ENCODE assay signal across 10 cellular contexts in genomic region chr19:8611391-8611883, GRCh38. TPM values are rescaled to one million over a fixed set of nuclear protein-coding genes. Genes with fewer than 3 reads are reported as not detected.
DNase-seq lines count a peak whose midpoint lies in the region; ATAC-seq, FAIRE-seq and TF ChIP-seq lines count a peak whose summit lies in the region.
"Had no signal": no experiment of that assay in that cellular context is flagged by ENCODE, and none has a peak within 500 bp of the region (broad histone marks: within the 10 kb centered on the region; RNA-seq: fewer than 3 reads in every experiment).

No MANE protein-coding gene starts in this region.

- peaks cover 35% of the 10 kb centered on the region for H3K79me2 ChIP-seq in GM23338 (replicated peaks; ENCODE audit: insufficient read depth)

- no peak overlapping the region for H2AFZ ChIP-seq in GM23338

- H3K27me3 ChIP-seq in GM23338 (ENCODE audit: insufficient read depth) = no peaks in the 10 kb centered on the region
- H3K27me3 ChIP-seq in NT2/D1 (ENCODE audit: insufficient read depth, insufficient read length) = peaks cover 2% of the 10 kb centered on the region
- H3K27me3 ChIP-seq in gastroesophageal sphincter = no peaks in the 10 kb centered on the region

- peaks cover 19% of the 10 kb centered on the region for H3K36me3 Mint-ChIP-seq in GM23338 (ENCODE audit: low read depth)

- TF ChIP-seq POLR2A in gastroesophageal sphincter (IDR thresholded peaks at IDR 0.05) (no peak), GM12891 (IDR thresholded peaks at IDR 0.05; ENCODE audit: low read depth, low read length) (no peak)

- H4K20me1 ChIP-seq in GM23338 (replicated peaks; ENCODE audit: insufficient read depth) = no peaks in the 10 kb centered on the region

- peaks cover 31% of the 10 kb centered on the region for H3K4me1 Mint-ChIP-seq in GM23338

- peak overlapping the region; percentile 56 for H3K4me3 Mint-ChIP-seq in GM23338
- H3K4me3 Mint-ChIP-seq: activated B cell treated with CpG ODN at 0.5 μM for 24 hours had no signal

- peak overlapping the region; percentile 66; the same call in 1 of the 2 replicates for H3K27ac Mint-ChIP-seq in GM23338
- H3K27ac Mint-ChIP-seq: activated B cell treated with CpG ODN at 0.5 μM for 24 hours had no signal

- H3K27me3 Mint-ChIP-seq in GM23338 (ENCODE audit: insufficient read depth, low read depth, poor library complexity) = peaks cover 41% of the 10 kb centered on the region

- DNase-seq in GM23338 (ENCODE audit: low spot score) (peak; percentile 59), NT2/D1 (ENCODE audit: low read depth, low spot score) (no peak), sciatic nerve (ENCODE audit: low spot score) (no peak), GM19240 (ENCODE audit: insufficient read length, low spot score) (no peak), GM12891 (ENCODE audit: insufficient read length, low spot score) (no peak)
- DNase-seq: activated B cell treated with CpG ODN at 0.5 μM for 24 hours, NCI-H1417 had no signal

- H3K9me3 ChIP-seq in NT2/D1 (ENCODE audit: insufficient read depth, low read length) (no peaks in the 10 kb centered on the region), gastroesophageal sphincter (no peaks in the 10 kb centered on the region)

- H3K27ac ChIP-seq in GM23338 (ENCODE audit: low read depth) = peak overlapping the region; percentile 94
- H3K27ac ChIP-seq in gastroesophageal sphincter = peak overlapping the region in 3 of 4 donors; percentile 75 to 85 (median 81)

- peaks cover 10% of the 10 kb centered on the region for H3F3A ChIP-seq in GM23338 (replicated peaks; ENCODE audit: low read depth)

- peak overlapping the region; percentile 75 for H3K4me2 ChIP-seq in GM23338

- TF ChIP-seq CTCF in GM23338 (conservative IDR thresholded peaks at IDR 0.05; ENCODE audit: low read depth in 2 of 2) (no peak), gastroesophageal sphincter (IDR thresholded peaks at IDR 0.05) (no peak)

- WGBS in gastroesophageal sphincter (ENCODE audit: low coverage in 1 of 2), 2 donors = 14% methylated on average over 10 of the region's 18 CpGs; no CpG with 5 or more reads in 1 of the 2 donors

- TF ChIP-seq EP300 in gastroesophageal sphincter (IDR thresholded peaks at IDR 0.05) = no peak

- intact Hi-C loops in sciatic nerve (cut with DNase I) = no loop called here

- peaks cover 22% of the 10 kb centered on the region for H3K4me1 ChIP-seq in GM23338 (ENCODE audit: insufficient read depth)
- H3K4me1 ChIP-seq in NT2/D1 (ENCODE audit: insufficient read depth, insufficient read length) = peaks cover 17% of the 10 kb centered on the region
- peaks cover 0 to 51% (median 13%) of the 10 kb centered on the region in 3 donors for H3K4me1 ChIP-seq in gastroesophageal sphincter

- H3K4me3 ChIP-seq in GM23338 (peak overlapping the region; percentile 18; the same call in 1 of the 2 replicates), NT2/D1 (ENCODE audit: insufficient read length, low read depth) (no peak overlapping the region), gastroesophageal sphincter (no peak overlapping the region)

- no peak for FAIRE-seq in GM12891 (lab: Jason Lieb, UNC)

- peaks cover 5% of the 10 kb centered on the region; the same call in 1 of the 2 replicates for H3K36me3 ChIP-seq in GM23338 (ENCODE audit: insufficient read depth)
- peaks cover 9% of the 10 kb centered on the region for H3K36me3 ChIP-seq in NT2/D1 (ENCODE audit: insufficient read depth, insufficient read length, low read length)
- H3K36me3 ChIP-seq in gastroesophageal sphincter = no peaks in the 10 kb centered on the region

- no peaks in the 10 kb centered on the region for H3K9me2 ChIP-seq in GM23338 (ENCODE audit: insufficient read depth)

- peak overlapping the region; percentile 26 for H3K9ac ChIP-seq in NT2/D1 (ENCODE audit: insufficient read length, low read depth)

- ATAC-seq in GM23338 (no peak), gastroesophageal sphincter (no peak), sciatic nerve (peak; percentile 4), GM21447 (IDR thresholded peaks at IDR 0.05; ENCODE audit: unreplicated experiment) (no peak)
- ATAC-seq: left lobe of liver had no signal

- peaks cover 8% of the 10 kb centered on the region; the same call in 2 of the 3 replicates for H3K9me3 Mint-ChIP-seq in GM23338
- H3K9me3 Mint-ChIP-seq: activated B cell treated with CpG ODN at 0.5 μM for 24 hours had no signal

TF ChIP-seq in GM23338, 12 proteins besides CTCF, POLR2A, EP300 and RAD21:
- no peak for TF ChIP-seq REST (IDR thresholded peaks at IDR 0.05; ENCODE audit: unreplicated experiment)
- no peak for TF ChIP-seq EZH2 (IDR thresholded peaks at IDR 0.05; ENCODE audit: low read depth, unreplicated experiment)
- TF ChIP-seq JUNB (IDR thresholded peaks at IDR 0.05; ENCODE audit: unreplicated experiment) = no peak
- no peak for TF ChIP-seq NANOG (IDR thresholded peaks at IDR 0.05; ENCODE audit: borderline replicate concordance)
TF ChIP-seq in GM23338: peak in this region for 0.

TF ChIP-seq in GM12891, 5 proteins besides CTCF, POLR2A, EP300 and RAD21:
- TF ChIP-seq TAF1 (IDR thresholded peaks at IDR 0.05; ENCODE audit: low read depth, low read length) (no peak), POU2F2 (IDR thresholded peaks at IDR 0.05; ENCODE audit: low read depth, low read length) (no peak), PAX5 (IDR thresholded peaks at IDR 0.05; ENCODE audit: insufficient read depth, low read length, severe bottlenecking) (no peak), SPI1 (IDR thresholded peaks at IDR 0.05; ENCODE audit: low read depth, low read length) (no peak), POLR2AphosphoS5 (IDR thresholded peaks at IDR 0.05; ENCODE audit: low read depth, low read length) (no peak)

RNA-seq across cellular contexts. Expression of gene ADAMTS10, which starts 0.9 kb away (rescaled TPM):
- 25.9 and 29.0 TPM in 2 replicates for total RNA-seq in GM23338 (2014; rRNA removed; shearing (Covaris generic))
- polyA plus RNA-seq in GM23338 (2016; fragmentation: Nextera tagmentation; extraction: Ambion mirVana) = 4.8 and 5.0 TPM in 2 replicates
- total RNA-seq in gastroesophageal sphincter (10 to 100 TPM; 15.7 to 45.3 (median 22.8) TPM), sciatic nerve (60.1 TPM)
- 0.26 TPM for polyA plus RNA-seq in GM12891 (2012; ENCODE audit: low read depth, missing spikeins)

RNA-seq across cellular contexts. Expression of gene NFILZ, which starts 19.0 kb away (rescaled TPM):
- not detected in 2 replicates for total RNA-seq in GM23338 (2014; rRNA removed; shearing (Covaris generic))
- polyA plus RNA-seq in GM23338 (2016; fragmentation: Nextera tagmentation; extraction: Ambion mirVana) = not detected in 2 replicates
- total RNA-seq in gastroesophageal sphincter (not detected), sciatic nerve (not detected)
- polyA plus RNA-seq in GM12891 (2012; ENCODE audit: low read depth, missing spikeins) = not detected
- total RNA-seq: activated B cell treated with CpG ODN at 0.5 μM for 24 hours, left lobe of liver had no signal

RNA-seq across cellular contexts. Expression of gene MYO1F, which starts 34.2 kb away (rescaled TPM):
- total RNA-seq in GM23338 (2014; rRNA removed; shearing (Covaris generic)) = 3.8 and 3.9 TPM in 2 replicates
- 5.7 and 7.1 TPM in 2 replicates for polyA plus RNA-seq in GM23338 (2016; fragmentation: Nextera tagmentation; extraction: Ambion mirVana)
- total RNA-seq in gastroesophageal sphincter = 10 to 100 TPM in 2 of 4 donors, 1 to 10 TPM in 2; 5.4 to 41.5 (median 10.3) TPM
- total RNA-seq in sciatic nerve = 60.9 TPM
- 7.4 TPM for polyA plus RNA-seq in GM12891 (2012; ENCODE audit: low read depth, missing spikeins)
